In the genomic region with DNA sequence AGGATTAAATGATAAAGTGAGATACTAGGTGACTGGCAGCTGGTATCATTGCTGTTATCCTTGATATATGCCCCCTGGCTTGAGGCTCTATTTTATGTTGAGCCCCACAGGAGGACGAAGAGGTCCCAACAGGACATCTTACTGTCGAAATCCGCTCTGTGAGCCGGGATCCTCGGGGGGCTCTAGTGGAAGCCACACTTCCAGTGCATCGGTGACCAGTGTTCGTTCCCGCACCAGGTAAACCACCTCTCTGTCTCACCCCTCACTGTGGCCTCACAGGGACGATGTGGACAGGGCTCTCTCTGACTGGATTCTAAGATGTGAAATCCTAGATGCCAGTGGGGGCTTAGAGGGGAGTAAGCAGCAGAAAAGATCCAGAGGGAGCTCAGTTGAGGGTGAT, we compare ENCODE assay signal across 23 cellular contexts. TPM values are rescaled to one million over a fixed set of nuclear protein-coding genes. Genes with fewer than 3 reads are reported as not detected.
DNase-seq lines count a peak whose midpoint lies in the region; ATAC-seq and TF ChIP-seq lines count a peak whose summit lies in the region.
"Had no signal": no experiment of that assay in that cellular context is flagged by ENCODE, and none has a peak within 500 bp of the region (broad histone marks: within the 10 kb centered on the region; RNA-seq: fewer than 3 reads in every experiment).

No MANE protein-coding gene starts in this region.

- peaks cover 14% of the 10 kb centered on the region for H3K4me1 ChIP-seq in NT2/D1 (ENCODE audit: insufficient read depth, insufficient read length)
- H3K4me1 ChIP-seq in osteoblast (ENCODE audit: insufficient read depth, low read length), result peaks cover 15% of the 10 kb centered on the region
- H3K4me1 ChIP-seq: Caco-2 had no signal

- H3K4me1 Mint-ChIP-seq in activated T-cell treated with anti-CD3 and anti-CD28 coated beads, Interleukin-2, amount 50 U/mL, for 24 hours (ENCODE audit: low read depth), result peaks cover 34% of the 10 kb centered on the region
- peaks cover 36% of the 10 kb centered on the region for H3K4me1 Mint-ChIP-seq in chondrocyte (ENCODE audit: low read depth)

- peaks cover 59% of the 10 kb centered on the region for H3K36me3 ChIP-seq in NT2/D1 (ENCODE audit: insufficient read depth, insufficient read length, low read length)
- H3K36me3 ChIP-seq in osteoblast (ENCODE audit: insufficient read depth, low read length), result peaks cover 34% of the 10 kb centered on the region

- no peak overlapping the region for H3K4me2 ChIP-seq in osteoblast (ENCODE audit: insufficient read depth, low read length)

- DNase-seq in activated T-cell treated with anti-CD3 and anti-CD28 coated beads, Interleukin-2, amount 50 U/mL, for 24 hours, result no peak
- no peak for DNase-seq in activated T-cell treated with anti-CD3 and anti-CD28 coated beads, Interleukin-2, amount 50 U/mL, for 48 hours
- DNase-seq in NT2/D1 (ENCODE audit: low read depth, low spot score) (no peak), chondrocyte (ENCODE audit: low spot score) (no peak), osteoblast (ENCODE audit: insufficient read length, low spot score, missing footprints) (peak; percentile 21), NCI-H1417 (lab: John Stamatoyannopoulos, UW) (no peak)
- no peak for DNase-seq in central memory CD4-positive, alpha-beta T cell
- DNase-seq: activated CD4-positive, alpha-beta T cell treated with anti-CD3 and anti-CD28 coated beads, Interleukin-2, amount 50 U/mL, for 1 hour; activated effector memory CD4-positive, alpha-beta T cell treated with Interleukin-2 at 50 U/mL for 16 hours; anterior cingulate cortex; Caco-2; cerebellar nuclear complex; effector memory CD8-positive, alpha-beta T cell; NCI-H2081; NCI-H446 treated with DMSO at 0.1 percent for 48 hours; occipital lobe; right cardiac atrium; stimulated activated naive CD4-positive, alpha-beta T cell treated with Interleukin-2 at 50 U/mL for 16 hours; thyroid gland had no signal

- peaks cover 49% of the 10 kb centered on the region for H3K36me3 Mint-ChIP-seq in activated T-cell treated with anti-CD3 and anti-CD28 coated beads, Interleukin-2, amount 50 U/mL, for 24 hours (ENCODE audit: low read depth)
- peaks cover 10% of the 10 kb centered on the region for H3K36me3 Mint-ChIP-seq in chondrocyte (ENCODE audit: low read depth)

- peak overlapping the region; percentile 4 for H3K9ac ChIP-seq in NT2/D1 (ENCODE audit: insufficient read length, low read depth)
- H3K9ac ChIP-seq: KMS-11 had no signal

- peaks cover 34% of the 10 kb centered on the region for H3K79me2 ChIP-seq in osteoblast (ENCODE audit: insufficient read depth, low read length)

- no peak for ATAC-seq in HG03442 (IDR thresholded peaks at IDR 0.05; ENCODE audit: unreplicated experiment)
- ATAC-seq: effector memory CD8-positive, alpha-beta T cell; left lobe of liver; right cardiac atrium had no signal

- H3K27ac ChIP-seq in osteoblast (ENCODE audit: low read depth, low read length), result no peak overlapping the region
- H3K27ac ChIP-seq: KMS-11, SK-N-MC had no signal

- H3K4me3 Mint-ChIP-seq in activated T-cell treated with anti-CD3 and anti-CD28 coated beads, Interleukin-2, amount 50 U/mL, for 24 hours, result no peak overlapping the region
- H3K4me3 Mint-ChIP-seq in chondrocyte (ENCODE audit: unreplicated experiment), result peak overlapping the region; percentile 7

- peaks cover 11% of the 10 kb centered on the region for H4K20me1 ChIP-seq in osteoblast (ENCODE audit: insufficient read depth, low read length)

- H3K27me3 ChIP-seq in NT2/D1 (ENCODE audit: insufficient read depth, insufficient read length), result no peaks in the 10 kb centered on the region
- no peaks in the 10 kb centered on the region for H3K27me3 ChIP-seq in osteoblast (ENCODE audit: insufficient read depth, low read length)
- H3K27me3 ChIP-seq: thyroid gland had no signal

- H3K4me3 ChIP-seq in NT2/D1 (ENCODE audit: insufficient read length, low read depth), result no peak overlapping the region
- H3K4me3 ChIP-seq in osteoblast (ENCODE audit: insufficient read depth, low read length), result no peak overlapping the region
- H3K4me3 ChIP-seq: SK-N-MC, thyroid gland had no signal

- H3K27ac Mint-ChIP-seq in activated T-cell treated with anti-CD3 and anti-CD28 coated beads, Interleukin-2, amount 50 U/mL, for 24 hours, result peak overlapping the region; percentile 38
- H3K27ac Mint-ChIP-seq in chondrocyte (ENCODE audit: unreplicated experiment), result peak overlapping the region; percentile 53

- H3K9me3 ChIP-seq in NT2/D1 (ENCODE audit: insufficient read depth, low read length) (no peaks in the 10 kb centered on the region), osteoblast (ENCODE audit: low read depth, low read length) (no peaks in the 10 kb centered on the region)
- H3K9me3 ChIP-seq: Caco-2, thyroid gland had no signal

- TF ChIP-seq CTCF in chondrocyte (IDR thresholded peaks at IDR 0.05) (no peak), osteoblast (IDR thresholded peaks at IDR 0.05; ENCODE audit: extremely low read depth, low read depth, low read length) (no peak)

- no peaks in the 10 kb centered on the region for H3K27me3 Mint-ChIP-seq in activated T-cell treated with anti-CD3 and anti-CD28 coated beads, Interleukin-2, amount 50 U/mL, for 24 hours
- no peaks in the 10 kb centered on the region for H3K27me3 Mint-ChIP-seq in chondrocyte (ENCODE audit: low read depth)
- H3K27me3 Mint-ChIP-seq: effector memory CD8-positive, alpha-beta T cell had no signal

- H2AFZ ChIP-seq in osteoblast (ENCODE audit: low read length), result no peak overlapping the region

- no peaks in the 10 kb centered on the region for H3K9me3 Mint-ChIP-seq in activated T-cell treated with anti-CD3 and anti-CD28 coated beads, Interleukin-2, amount 50 U/mL, for 24 hours
- H3K9me3 Mint-ChIP-seq in chondrocyte (ENCODE audit: low read depth), result no peaks in the 10 kb centered on the region
- H3K9me3 Mint-ChIP-seq: effector memory CD8-positive, alpha-beta T cell had no signal

RNA-seq across cellular contexts. Expression of a gene that starts 2.1 kb away (rescaled TPM):
- total RNA-seq in chondrocyte (13.9 to 15.8 TPM (median 14.1 TPM) in 3 replicates), osteoblast (4.7 and 5.6 TPM in 2 replicates)

RNA-seq across cellular contexts. Expression of a gene that starts 33.0 kb away (rescaled TPM):
- 66.3 to 89.3 TPM (median 80.9 TPM) in 3 replicates for total RNA-seq in chondrocyte
- total RNA-seq in osteoblast, result 64.8 and 65.5 TPM in 2 replicates
